In genomic region chr13:90400372-90400771, GRCh38 we compare ENCODE assay signal across 34 cellular contexts.
"Had no signal": no experiment of that assay in that cellular context is flagged by ENCODE, and none has a peak within 500 bp of the region (broad histone marks: within the 10 kb centered on the region; RNA-seq: fewer than 3 reads in every experiment).

No MANE protein-coding gene starts in this region.

- H3K4me3 ChIP-seq: adrenal gland, body of pancreas, breast epithelium had no signal

- H3K9me3 ChIP-seq: body of pancreas had no signal

- H3K27ac ChIP-seq: adrenal gland, body of pancreas, brain microvascular endothelial cell, breast epithelium, VCaP had no signal

- DNase-seq: activated B cell treated with CpG ODN at 0.5 μM for 24 hours; activated CD4-positive, alpha-beta memory T cell treated with anti-CD3 and anti-CD28 coated beads for 36 hours; activated CD4-positive, alpha-beta T cell treated with anti-CD3 and anti-CD28 coated beads for 4 hours; activated CD4-positive, alpha-beta T cell treated with anti-CD3 and anti-CD28 coated beads, Interleukin-2, amount 10 ng/mL, durations not matched to agents 24 days and 14 days; activated CD4-positive, alpha-beta T cell treated with anti-CD3 and anti-CD28 coated beads, Interleukin-2, amount 50 U/mL, for 1 hour; activated CD4-positive, alpha-beta T cell treated with anti-CD3 and anti-CD28 coated beads, Interleukin-2, amount 50 U/mL, for 4 hours; activated CD4-positive, CD25-positive, alpha-beta regulatory T cell treated with anti-CD3 and anti-CD28 coated beads, Interleukin-2, amount 50 U/mL, for 72 hours; activated CD8-positive, alpha-beta memory T cell treated with anti-CD3 and anti-CD28 coated beads, Interleukin-2, amount 50 U/mL, for 4 hours; activated CD8-positive, alpha-beta T cell treated with anti-CD3 and anti-CD28 coated beads for 36 hours; activated effector memory CD4-positive, alpha-beta T cell treated with anti-CD3 and anti-CD28 coated beads, Interleukin-2, amount 50 U/mL, for 16 hours; activated gamma-delta T cell treated with Interleukin-2 at 50 U/mL for 16 hours; activated naive CD4-positive, alpha-beta T cell; activated naive CD4-positive, alpha-beta T cell treated with anti-CD3 and anti-CD28 coated beads for 36 hours; activated naive CD4-positive, alpha-beta T cell treated with anti-CD3 and anti-CD28 coated beads, Interleukin-2, amount 50 U/mL, for 16 hours; activated naive CD8-positive, alpha-beta T cell treated with anti-CD3 and anti-CD28 coated beads for 36 hours; activated T-cell treated with anti-CD3 and anti-CD28 coated beads for 4 hours; activated T-cell treated with anti-CD3 and anti-CD28 coated beads, Interleukin-2, amount 50 U/mL, for 1 hour; activated T-cell treated with anti-CD3 and anti-CD28 coated beads, Interleukin-2, amount 50 U/mL, for 4 hours; activated T-cell treated with anti-CD3 and anti-CD28 coated beads, Interleukin-2, amount 50 U/mL, for 72 hours; adrenal gland; amniotic stem cell; aorta; body of pancreas; brain microvascular endothelial cell; central memory CD4-positive, alpha-beta T cell; T-helper 1 cell; T-helper 2 cell; T-helper 9 cell had no signal

- ATAC-seq: activated CD8-positive, alpha-beta T cell treated with anti-CD3 and anti-CD28 coated beads for 36 hours; activated naive CD4-positive, alpha-beta T cell treated with anti-CD3 and anti-CD28 coated beads, Interleukin-2, amount 50 U/mL, for 72 hours; activated T-cell treated with anti-CD3 and anti-CD28 coated beads, Interleukin-2, amount 50 U/mL, for 4 hours; activated T-cell treated with anti-CD3 and anti-CD28 coated beads, Interleukin-2, amount 50 U/mL, for 72 hours; activated T-helper 17 cell treated with anti-CD3 and anti-CD28 coated beads, Interleukin-2, amount 50 U/mL, for 72 hours; body of pancreas had no signal

- H3K36me3 ChIP-seq: adrenal gland, brain microvascular endothelial cell, breast epithelium had no signal

- H3K4me1 ChIP-seq: adrenal gland, body of pancreas, breast epithelium had no signal

- FAIRE-seq: astrocyte, TTC549 had no signal
